In the genomic region with DNA sequence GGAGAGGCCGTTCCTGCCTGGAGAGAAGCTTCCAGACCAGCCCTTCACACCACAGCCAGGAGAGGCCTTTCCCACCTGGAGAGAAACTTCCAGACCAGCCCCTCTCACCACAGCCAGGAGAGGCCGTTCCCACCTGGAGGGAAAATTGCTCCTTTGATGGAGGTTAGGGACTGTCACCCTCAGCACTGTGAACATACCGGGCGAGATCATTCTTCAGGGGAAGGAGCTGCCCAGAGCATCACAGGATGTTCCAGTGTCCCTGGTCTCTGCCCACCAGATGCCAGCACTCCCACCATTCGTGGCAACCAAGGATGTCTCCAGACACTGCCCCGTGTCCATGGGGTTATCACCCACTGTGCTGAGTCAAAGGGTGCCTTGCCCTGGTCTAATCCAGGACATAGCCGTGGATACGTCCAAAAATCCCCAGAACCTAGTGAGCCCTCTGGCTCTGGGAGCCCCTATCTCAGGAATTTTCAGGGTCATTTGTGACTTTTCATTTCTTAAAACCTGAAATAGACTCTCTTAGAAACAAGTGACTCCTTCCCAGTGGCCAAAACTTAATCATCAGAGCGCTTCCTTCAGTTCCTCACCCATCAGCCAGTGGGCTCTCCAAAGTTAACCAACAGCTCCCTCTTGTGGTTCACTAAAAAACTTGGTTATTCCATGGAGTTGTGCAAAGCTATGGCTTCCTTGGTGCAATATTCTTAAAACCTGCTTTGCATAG, we compare ENCODE assay signal across 9 cellular contexts.
A peak's percentile ranks its signal among the peaks of the same experiment; 100 is the strongest.
DNase-seq lines count a peak whose midpoint lies in the region; ATAC-seq and TF ChIP-seq lines count a peak whose summit lies in the region.
"Had no signal": no experiment of that assay in that cellular context is flagged by ENCODE, and none has a peak within 500 bp of the region (broad histone marks: within the 10 kb centered on the region; RNA-seq: fewer than 3 reads in every experiment).

No MANE protein-coding gene starts in this region.

- no peak overlapping the region for H3K27ac Mint-ChIP-seq in activated naive CD4-positive, alpha-beta T cell treated with anti-CD3 and anti-CD28 coated beads for 36 hours
- no peak overlapping the region for H3K27ac Mint-ChIP-seq in MCF 10A (ENCODE audit: low read depth, unreplicated experiment)
- no peak overlapping the region for H3K27ac Mint-ChIP-seq in stimulated activated naive CD8-positive, alpha-beta T cell treated with anti-CD3 and anti-CD28 coated beads, Interleukin-15, amount 100 ng/mL, for 72 hours

- H3K9me3 Mint-ChIP-seq in activated naive CD4-positive, alpha-beta T cell treated with anti-CD3 and anti-CD28 coated beads for 36 hours, result peaks cover 3% of the 10 kb centered on the region
- H3K9me3 Mint-ChIP-seq in MCF 10A (ENCODE audit: unreplicated experiment), result no peaks in the 10 kb centered on the region
- H3K9me3 Mint-ChIP-seq in stimulated activated naive CD8-positive, alpha-beta T cell treated with anti-CD3 and anti-CD28 coated beads, Interleukin-15, amount 100 ng/mL, for 72 hours, result no peaks in the 10 kb centered on the region
- H3K9me3 Mint-ChIP-seq: effector memory CD8-positive, alpha-beta T cell had no signal

- peak; percentile 31 for DNase-seq in activated naive CD4-positive, alpha-beta T cell treated with anti-CD3 and anti-CD28 coated beads for 36 hours
- no peak for DNase-seq in activated naive CD4-positive, alpha-beta T cell (lab: John Stamatoyannopoulos, UW)
- DNase-seq in NCI-H748 treated with DMSO at 0.1 percent for 48 hours (lab: John Stamatoyannopoulos, UW), result peak; percentile 44
- DNase-seq in MCF 10A (ENCODE audit: unreplicated experiment), result peak; percentile 83
- peak; percentile 91 for DNase-seq in inferior parietal cortex (ENCODE audit: extremely low spot score)
- peak; percentile 13 to 22 for DNase-seq in stimulated activated naive CD8-positive, alpha-beta T cell treated with anti-CD3 and anti-CD28 coated beads, Interleukin-15, amount 100 ng/mL, for 72 hours

- H3K4me1 Mint-ChIP-seq in activated naive CD4-positive, alpha-beta T cell treated with anti-CD3 and anti-CD28 coated beads for 36 hours (ENCODE audit: low read depth), result no peaks in the 10 kb centered on the region
- H3K4me1 Mint-ChIP-seq in MCF 10A (ENCODE audit: insufficient read depth, unreplicated experiment), result no peaks in the 10 kb centered on the region
- H3K4me1 Mint-ChIP-seq in stimulated activated naive CD8-positive, alpha-beta T cell treated with anti-CD3 and anti-CD28 coated beads, Interleukin-15, amount 100 ng/mL, for 72 hours, result no peaks in the 10 kb centered on the region

- H3K36me3 Mint-ChIP-seq in activated naive CD4-positive, alpha-beta T cell treated with anti-CD3 and anti-CD28 coated beads for 36 hours (ENCODE audit: low read depth), result no peaks in the 10 kb centered on the region
- H3K36me3 Mint-ChIP-seq in MCF 10A (ENCODE audit: insufficient read depth, unreplicated experiment), result peaks cover 59% of the 10 kb centered on the region

- ATAC-seq in HG03342 (IDR thresholded peaks at IDR 0.05; ENCODE audit: unreplicated experiment) (peak; percentile 59), HG02588 (IDR thresholded peaks at IDR 0.05; ENCODE audit: unreplicated experiment) (no peak)
- peak; percentile 56 for ATAC-seq in stimulated activated naive CD8-positive, alpha-beta T cell treated with anti-CD3 and anti-CD28 coated beads, Interleukin-15, amount 100 ng/mL, for 72 hours
- ATAC-seq: effector memory CD8-positive, alpha-beta T cell had no signal

- H3K4me3 Mint-ChIP-seq in activated naive CD4-positive, alpha-beta T cell treated with anti-CD3 and anti-CD28 coated beads for 36 hours, result no peak overlapping the region
- no peak overlapping the region for H3K4me3 Mint-ChIP-seq in MCF 10A (ENCODE audit: unreplicated experiment)
- no peak overlapping the region for H3K4me3 Mint-ChIP-seq in stimulated activated naive CD8-positive, alpha-beta T cell treated with anti-CD3 and anti-CD28 coated beads, Interleukin-15, amount 100 ng/mL, for 72 hours
- H3K4me3 Mint-ChIP-seq: effector memory CD8-positive, alpha-beta T cell had no signal

- intact Hi-C loops in activated naive CD4-positive, alpha-beta T cell treated with anti-CD3 and anti-CD28 coated beads for 36 hours (cut with micrococcal nuclease), result loop anchor here (1.0 to 2.0 kb wide), 3 partner anchors 762 to 1324 kb away; no protein-coding TSS in a partner anchor
- intact Hi-C loops in MCF 10A (cut with micrococcal nuclease), result loop anchor here (1.0 kb wide), 2 partner anchors 412 to 762 kb away; no protein-coding TSS in a partner anchor

- no TSS peak for BruUV-seq in MCF 10A (replicated peaks; lab: Mats Ljungman, UMichigan)

- no peaks in the 10 kb centered on the region for H3K27me3 Mint-ChIP-seq in activated naive CD4-positive, alpha-beta T cell treated with anti-CD3 and anti-CD28 coated beads for 36 hours (ENCODE audit: low read depth)
- no peaks in the 10 kb centered on the region for H3K27me3 Mint-ChIP-seq in MCF 10A (ENCODE audit: insufficient read depth, unreplicated experiment)
- H3K27me3 Mint-ChIP-seq in stimulated activated naive CD8-positive, alpha-beta T cell treated with anti-CD3 and anti-CD28 coated beads, Interleukin-15, amount 100 ng/mL, for 72 hours, result no peaks in the 10 kb centered on the region

- TF ChIP-seq CTCF in MCF 10A (IDR thresholded peaks at IDR 0.05; ENCODE audit: unreplicated experiment), result peak; percentile 76

- POLR2A ChIA-PET in MCF 10A (lab: Yijun Ruan, JAX), result interaction anchor here (0.7 kb wide), 1 partner anchor 8 kb away, joined by 3 read pairs; no protein-coding TSS in a partner anchor

- CTCF ChIA-PET in activated naive CD4-positive, alpha-beta T cell treated with anti-CD3 and anti-CD28 coated beads for 36 hours (lab: Charles Lee), result interaction anchor here (0.7 to 1.1 kb wide), 4 partner anchors 9 to 179 kb away, joined by 3 read pairs; no protein-coding TSS in a partner anchor
- CTCF ChIA-PET in MCF 10A (lab: Yijun Ruan, JAX), result interaction anchor here (0.6 to 2.4 kb wide), 21 partner anchors 9 to 1248 kb away, joined by 3 to 24 read pairs (median 4); no protein-coding TSS in a partner anchor

Comparison
In these comparisons a context has a peak if more than half of its experiments do, and no peak if none do; other contexts are left out.
1. DNase-seq: peak in activated naive CD4-positive, alpha-beta T cell treated with anti-CD3 and anti-CD28 coated beads for 36 hours (single experiment), NCI-H748 treated with DMSO at 0.1 percent for 48 hours (single experiment), MCF 10A (single experiment), inferior parietal cortex (single experiment) and stimulated activated naive CD8-positive, alpha-beta T cell treated with anti-CD3 and anti-CD28 coated beads, Interleukin-15, amount 100 ng/mL, for 72 hours (2 of 2); none in activated naive CD4-positive, alpha-beta T cell (0 of 4).